13 cellular contexts compared by ENCODE assay signal in genomic region chr9:137669261-137669672, GRCh38. TPM values are rescaled to one million over a fixed set of nuclear protein-coding genes. Genes with fewer than 3 reads are reported as not detected.
DNase-seq lines count a peak whose midpoint lies in the region; ATAC-seq, FAIRE-seq and TF ChIP-seq lines count a peak whose summit lies in the region.
"Had no signal": no experiment of that assay in that cellular context is flagged by ENCODE, and none has a peak within 500 bp of the region (broad histone marks: within the 10 kb centered on the region; RNA-seq: fewer than 3 reads in every experiment).

No MANE protein-coding gene starts in this region.

- H3K4me3 ChIP-seq in HEK293 (ENCODE audit: low read depth, low read length) (no peak overlapping the region), K562 (no peak overlapping the region)
- H3K4me3 ChIP-seq in effector memory CD4-positive, alpha-beta T cell (ENCODE audit: insufficient read depth, low read depth, low read length, poor library complexity, severe bottlenecking) = no peak overlapping the region
- H3K4me3 ChIP-seq: uterus had no signal

- H3K9me3 ChIP-seq in HEK293 (ENCODE audit: control insufficient read depth, insufficient read depth, low read depth, low read length) (no peaks in the 10 kb centered on the region), K562 (replicated peaks; ENCODE audit: control insufficient read depth, insufficient read depth, low read depth, low read length) (no peaks in the 10 kb centered on the region)
- H3K9me3 ChIP-seq in effector memory CD4-positive, alpha-beta T cell (ENCODE audit: control insufficient read depth, low read length) = no peaks in the 10 kb centered on the region
- H3K9me3 ChIP-seq: uterus had no signal

- CTCF ChIA-PET in HEK293 (lab: Yijun Ruan, JAX) = interaction anchor here (1.2 to 1.8 kb wide), 2 partner anchors 37 to 103 kb away, joined by 3 to 5 read pairs; no protein-coding TSS in a partner anchor
- CTCF ChIA-PET in K562 (lab: Yijun Ruan, JAX; ENCODE audit: low intra/inter-chr PET ratio) = interaction anchor here (0.5 kb wide), 1 partner anchor 534 kb away, joined by 3 read pairs; no protein-coding TSS in a partner anchor

- ATAC-seq in K562 (peak; percentile 86), HG02623 (IDR thresholded peaks at IDR 0.05; ENCODE audit: unreplicated experiment) (no peak)

- no peak for TF ChIP-seq RAD21 in K562 (CRISPR knock-in tag; conservative IDR thresholded peaks at IDR 0.05 in 1 of 2, IDR thresholded peaks at IDR 0.05 in 1 of 2)

- H3K79me2 ChIP-seq in K562 (ENCODE audit: control insufficient read depth, insufficient read depth, low read length) = peaks cover 97% of the 10 kb centered on the region

- no peak overlapping the region for H2AFZ ChIP-seq in K562 (ENCODE audit: low read depth, low read length)

- intact Hi-C loops in K562 (cut with micrococcal nuclease) = loop anchor here (5.0 kb wide), 1 partner anchor 47 kb away; no protein-coding TSS in a partner anchor

- H3K27me3 ChIP-seq in K562 (ENCODE audit: control insufficient read depth in 2 of 2, insufficient read depth in 2 of 2, low read length in 2 of 2) = no peaks in the 10 kb centered on the region
- no peaks in the 10 kb centered on the region for H3K27me3 ChIP-seq in effector memory CD4-positive, alpha-beta T cell (replicated peaks; ENCODE audit: control insufficient read depth, insufficient read depth, low read length, poor library complexity, severe bottlenecking)
- H3K27me3 ChIP-seq: uterus had no signal

- DNase-seq in K562 (ENCODE audit: extremely low read depth in 1 of 4, low spot score in 3 of 4) (peak; percentile 69 to 86 (median 74)), lung microvascular endothelial cell (ENCODE audit: low read depth in 2 of 2) (peak; percentile 17 to 21), NCI-H524 (lab: John Stamatoyannopoulos, UW) (no peak)
- DNase-seq in activated naive CD4-positive, alpha-beta T cell treated with Interleukin-2 at 50 U/mL for 16 hours = no peak
- no peak for DNase-seq in effector memory CD4-positive, alpha-beta T cell
- DNase-seq: cerebellar nuclear complex, NCI-H1092, NCI-H510A treated with DMSO at 0.1 percent for 48 hours, SHP77 treated with DMSO at 0.1 percent for 48 hours had no signal

- no peak for TF ChIP-seq POLR2A in K562 (conservative IDR thresholded peaks at IDR 0.05)

- BruUV-seq in K562 (replicated peaks; lab: Mats Ljungman, UMichigan) = no TSS peak

- H4K20me1 ChIP-seq in K562 (replicated peaks; ENCODE audit: control insufficient read depth, insufficient read depth, low read length) = peaks cover 11% of the 10 kb centered on the region

- no peak overlapping the region for H3K4me2 ChIP-seq in K562 (ENCODE audit: insufficient read depth, low read length)

- no peak overlapping the region for H3K9ac ChIP-seq in K562 (ENCODE audit: insufficient read depth in 1 of 2, low read depth in 2 of 2, low read length in 2 of 2)

- POLR2A ChIA-PET in HEK293 (lab: Yijun Ruan, JAX) (no interaction called here), K562 (lab: Yijun Ruan, JAX) (no interaction called here)

- 38% methylated on average over 23 of the region's 23 CpGs for WGBS in K562 (ENCODE audit: insufficient coverage, low coverage, missing lambda C conversion rate)

- H3K27ac ChIP-seq in 22Rv1 (peak overlapping the region; percentile 85), HEK293 (ENCODE audit: extremely low read depth, low read depth, low read length) (no peak overlapping the region), K562 (ENCODE audit: extremely low read depth, low read depth, low read length) (no peak overlapping the region)
- no peak overlapping the region for H3K27ac ChIP-seq in effector memory CD4-positive, alpha-beta T cell (ENCODE audit: insufficient read depth, low read length, poor library complexity, severe bottlenecking)
- H3K27ac ChIP-seq: uterus had no signal

- TF ChIP-seq CTCF in 22Rv1 (IDR thresholded peaks at IDR 0.05) (no peak), HEK293 (tag by site-specific recombination; IDR thresholded peaks at IDR 0.05) (no peak), K562 (IDR thresholded peaks at IDR 0.05 in 2 of 3, conservative IDR thresholded peaks at IDR 0.05 in 1 of 3; ENCODE audit: insufficient read depth in 2 of 3, low read depth in 1 of 3, low read length in 3 of 3) (no peak)

- peaks cover 10% of the 10 kb centered on the region; the same call in 1 of the 2 replicates for H3K4me1 ChIP-seq in HEK293 (ENCODE audit: control insufficient read depth, insufficient read depth, low read length)
- H3K4me1 ChIP-seq in K562 (replicated peaks in 1 of 2; ENCODE audit: control insufficient read depth in 2 of 2, insufficient read depth in 2 of 2, low read length in 2 of 2) = peaks cover 17 to 53% of the 10 kb centered on the region in 2 experiments; a peak in 4 of 5 replicates
- H3K4me1 ChIP-seq in effector memory CD4-positive, alpha-beta T cell (ENCODE audit: control insufficient read depth, insufficient read depth, low read length, poor library complexity, severe bottlenecking) = no peaks in the 10 kb centered on the region

- in situ Hi-C loops in K562 (cut with MboI) = no loop called here

- no peak for TF ChIP-seq EP300 in K562 (IDR thresholded peaks at IDR 0.05; ENCODE audit: low read length)

- peaks cover 0 to 4% of the 10 kb centered on the region in 2 experiments; a peak in 1 of 3 replicates for H3K36me3 ChIP-seq in HEK293 (ENCODE audit: control insufficient read depth in 2 of 2, insufficient read depth in 1 of 2, low read length in 2 of 2)
- H3K36me3 ChIP-seq in K562 (ENCODE audit: control insufficient read depth, insufficient read depth, low read length) = peaks cover 22% of the 10 kb centered on the region; the same call in 1 of the 3 replicates
- peaks cover 8% of the 10 kb centered on the region for H3K36me3 ChIP-seq in effector memory CD4-positive, alpha-beta T cell (ENCODE audit: control insufficient read depth, insufficient read depth, low read length)
- H3K36me3 ChIP-seq: uterus had no signal

- H3K9me1 ChIP-seq in K562 (ENCODE audit: control insufficient read depth, insufficient read depth, low read length) = peaks cover 10% of the 10 kb centered on the region

- peak; percentile 88 for FAIRE-seq in K562 (lab: Jason Lieb, UNC)

TF ChIP-seq in HEK293, 187 proteins besides CTCF, POLR2A, EP300 and RAD21 (continues in another document):
- peak; percentile 53; the same call in 1 of the 2 replicates for TF ChIP-seq ZFHX2 (tag by site-specific recombination; conservative IDR thresholded peaks at IDR 0.05)
- no peak for TF ChIP-seq WT1 (tag by site-specific recombination; IDR thresholded peaks at IDR 0.05)
- no peak for TF ChIP-seq ZFP3 (tag by site-specific recombination; IDR thresholded peaks at IDR 0.05; ENCODE audit: low read depth)
- TF ChIP-seq ZNF174 (tag by site-specific recombination; IDR thresholded peaks at IDR 0.05) = no peak
- no peak for TF ChIP-seq GFI1B (tag by site-specific recombination; IDR thresholded peaks at IDR 0.05)
- no peak for TF ChIP-seq SP2 (tag by site-specific recombination; IDR thresholded peaks at IDR 0.05)
- TF ChIP-seq ZEB2 (tag by site-specific recombination; IDR thresholded peaks at IDR 0.05) = no peak
- no peak for TF ChIP-seq YY2 (tag by site-specific recombination; IDR thresholded peaks at IDR 0.05)

TF ChIP-seq in K562, 482 proteins besides CTCF, POLR2A, EP300 and RAD21 (continues in another document):
- TF ChIP-seq ZC3H4 (CRISPR knock-in tag; IDR thresholded peaks at IDR 0.05; ENCODE audit: borderline replicate concordance) (no peak), XRCC3 (IDR thresholded peaks at IDR 0.05) (no peak), THAP7 (CRISPR knock-in tag; IDR thresholded peaks at IDR 0.05) (no peak), MITF (IDR thresholded peaks at IDR 0.05) (0 out of 2 replicates have a peak, but pooled peaks have one; percentile 33)

RNA-seq across cellular contexts. Expression of gene EHMT1, which starts 50.5 kb away (rescaled TPM):
- total RNA-seq in K562 (2011; cell fraction: chromatin; rRNA removed; ENCODE audit: low replicate concordance) = 167 and 212 TPM in 2 replicates
- total RNA-seq in K562 (2011; cell fraction: nucleolus; rRNA removed) = 102 and 111 TPM in 2 replicates
- total RNA-seq in K562 (2011; cell fraction: nucleoplasm; rRNA removed) = 119 and 135 TPM in 2 replicates
- total RNA-seq in K562 (2014; rRNA removed) = 63.8 and 69.8 TPM in 2 replicates
- 25.6 and 31.9 TPM in 2 replicates for total RNA-seq in K562 (2014; rRNA removed; fragmentation: Illumina TruSeq; extraction: Trizol)
- 41.4 and 42.8 TPM in 2 replicates for total RNA-seq in K562 (2015; rRNA removed; fragmentation: Illumina TruSeq; extraction: Trizol)
- total RNA-seq in K562 (2021) = 76.0 and 80.3 TPM in 2 replicates
- polyA plus RNA-seq in K562 (2011; rRNA removed) = 26.9 and 31.3 TPM in 2 replicates
- polyA plus RNA-seq in K562 (2011; cell fraction: cytosol; rRNA removed) = 24.1 and 49.2 TPM in 2 replicates
- 85.2 and 132 TPM in 2 replicates for polyA plus RNA-seq in K562 (2011; cell fraction: nucleus; rRNA removed)
- polyA plus RNA-seq in K562 (2012) = 38.1 and 40.2 TPM in 2 replicates
- 36.4 and 44.9 TPM in 2 replicates for polyA plus RNA-seq in K562 (2014; fragmentation: Illumina TruSeq; extraction: Trizol)
- 1 to 10 TPM; 2.2 to 3.8 TPM for polyA plus RNA-seq in K562 (2014; fragmentation: Nextera tagmentation; extraction: Ambion mirVana)
- polyA plus RNA-seq in K562 (2014; rRNA removed) = 48.9 and 59.2 TPM in 2 replicates
- 46.2 and 56.3 TPM in 2 replicates for polyA minus RNA-seq in K562 (2011; rRNA and poly(A)+ RNA removed)
- polyA minus RNA-seq in K562 (2011; cell fraction: cytosol; rRNA and poly(A)+ RNA removed) = 46.2 and 48.9 TPM in 2 replicates
- polyA minus RNA-seq in K562 (2011; cell fraction: nucleus; rRNA and poly(A)+ RNA removed) = 35.8 and 47.0 TPM in 2 replicates
- total RNA-seq in lung microvascular endothelial cell = 29.4 and 46.2 TPM in 2 replicates

Comparison
In these comparisons a context has a peak if more than half of its experiments do, and no peak if none do; other contexts are left out.
1. DNase-seq: peak in K562 (4 of 4) and lung microvascular endothelial cell (2 of 2); none in activated naive CD4-positive, alpha-beta T cell treated with Interleukin-2 at 50 U/mL for 16 hours (single experiment), NCI-H524 (0 of 2) and effector memory CD4-positive, alpha-beta T cell (0 of 3).